ENCODE assay signal across 1 cellular context in the genomic region with DNA sequence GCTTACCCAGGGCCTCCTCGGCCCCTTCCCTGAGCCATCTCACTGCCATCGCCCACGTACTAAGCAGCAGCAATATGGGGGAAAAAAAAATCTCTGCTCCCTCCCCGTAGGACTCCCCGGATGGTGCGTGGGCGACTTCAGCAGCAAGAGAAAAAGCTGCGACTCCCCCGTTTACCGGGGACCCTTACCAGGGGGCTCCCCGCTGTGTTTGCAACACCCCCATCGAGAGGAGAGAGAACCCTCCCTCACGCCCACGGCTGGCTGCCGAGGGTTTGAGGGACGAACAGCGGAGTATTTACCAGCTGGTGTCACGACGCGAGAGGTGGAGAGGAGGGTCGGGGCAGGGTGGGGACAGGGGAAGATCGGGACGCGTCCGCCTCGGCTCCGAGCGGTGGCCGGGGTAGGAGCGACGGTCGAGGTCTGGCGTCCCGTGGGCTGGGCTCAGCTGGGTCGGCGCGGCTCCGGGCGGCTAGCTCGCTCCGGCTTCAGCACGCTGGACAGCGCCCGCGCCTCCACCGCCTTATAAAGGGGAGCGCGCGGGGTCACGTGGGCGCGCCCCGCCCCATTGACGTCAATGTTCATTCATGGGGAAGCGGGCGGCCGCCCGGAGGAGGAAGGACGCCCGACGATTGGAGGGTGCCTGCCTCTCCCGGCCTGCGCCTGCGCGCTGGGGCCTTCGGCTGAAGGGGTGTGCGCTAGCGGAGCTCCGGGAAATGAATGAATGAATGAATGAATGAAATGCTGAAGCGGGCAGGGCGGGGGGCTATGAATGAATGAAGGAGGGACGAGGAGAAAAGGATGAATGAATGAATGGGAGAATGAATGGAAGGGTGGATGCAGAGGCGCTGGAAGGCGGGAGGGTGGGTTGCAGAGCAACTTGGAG.
TF ChIP-seq lines count a peak whose summit lies in the region.

A gene (minus strand): TSS at position 495 of the 883 bp plus-strand sequence. CDS start 726 bp downstream, outside the sequence.

TF ChIP-seq in WTC11, 78 proteins besides CTCF, POLR2A, EP300 and RAD21 (continued from another document and continues in another):
- peak; percentile 95 for TF ChIP-seq CREB1 (CRISPR knock-in tag; IDR thresholded peaks at IDR 0.05)
- peak; percentile 96 for TF ChIP-seq ATF1 (CRISPR knock-in tag; IDR thresholded peaks at IDR 0.05)
- peak; percentile 92 for TF ChIP-seq RELA (CRISPR knock-in tag; IDR thresholded peaks at IDR 0.05; ENCODE audit: borderline replicate concordance)
- no peak for TF ChIP-seq GTF2I (CRISPR knock-in tag; conservative IDR thresholded peaks at IDR 0.05)
- TF ChIP-seq, protein P1, sequence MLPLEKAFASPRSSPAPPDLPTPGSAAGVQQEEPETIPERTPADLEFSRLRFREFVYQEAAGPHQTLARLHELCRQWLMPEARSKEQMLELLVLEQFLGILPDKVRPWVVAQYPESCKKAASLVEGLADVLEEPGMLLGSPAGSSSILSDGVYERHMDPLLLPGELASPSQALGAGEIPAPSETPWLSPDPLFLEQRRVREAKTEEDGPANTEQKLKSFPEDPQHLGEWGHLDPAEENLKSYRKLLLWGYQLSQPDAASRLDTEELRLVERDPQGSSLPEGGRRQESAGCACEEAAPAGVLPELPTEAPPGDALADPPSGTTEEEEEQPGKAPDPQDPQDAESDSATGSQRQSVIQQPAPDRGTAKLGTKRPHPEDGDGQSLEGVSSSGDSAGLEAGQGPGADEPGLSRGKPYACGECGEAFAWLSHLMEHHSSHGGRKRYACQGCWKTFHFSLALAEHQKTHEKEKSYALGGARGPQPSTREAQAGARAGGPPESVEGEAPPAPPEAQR (CRISPR knock-in tag; IDR thresholded peaks at IDR 0.05) = no peak
- no peak for TF ChIP-seq MXD4 (CRISPR knock-in tag; IDR thresholded peaks at IDR 0.05; ENCODE audit: borderline replicate concordance)
- TF ChIP-seq IRF2 (CRISPR knock-in tag; IDR thresholded peaks at IDR 0.05; ENCODE audit: borderline replicate concordance, low read depth) = no peak
- peak; percentile 99 for TF ChIP-seq TEAD1 (CRISPR knock-in tag; IDR thresholded peaks at IDR 0.05)
- TF ChIP-seq, protein P2, sequence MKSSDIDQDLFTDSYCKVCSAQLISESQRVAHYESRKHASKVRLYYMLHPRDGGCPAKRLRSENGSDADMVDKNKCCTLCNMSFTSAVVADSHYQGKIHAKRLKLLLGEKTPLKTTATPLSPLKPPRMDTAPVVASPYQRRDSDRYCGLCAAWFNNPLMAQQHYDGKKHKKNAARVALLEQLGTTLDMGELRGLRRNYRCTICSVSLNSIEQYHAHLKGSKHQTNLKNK (CRISPR knock-in tag; IDR thresholded peaks at IDR 0.05) = no peak
- TF ChIP-seq TP53 (CRISPR knock-in tag; IDR thresholded peaks at IDR 0.05) = peak; percentile 97
- TF ChIP-seq FOXP1 (CRISPR knock-in tag; IDR thresholded peaks at IDR 0.05; ENCODE audit: borderline replicate concordance) = peak; percentile 99
- no peak for TF ChIP-seq NR1H2 (CRISPR knock-in tag; IDR thresholded peaks at IDR 0.05)
- TF ChIP-seq, protein P3, sequence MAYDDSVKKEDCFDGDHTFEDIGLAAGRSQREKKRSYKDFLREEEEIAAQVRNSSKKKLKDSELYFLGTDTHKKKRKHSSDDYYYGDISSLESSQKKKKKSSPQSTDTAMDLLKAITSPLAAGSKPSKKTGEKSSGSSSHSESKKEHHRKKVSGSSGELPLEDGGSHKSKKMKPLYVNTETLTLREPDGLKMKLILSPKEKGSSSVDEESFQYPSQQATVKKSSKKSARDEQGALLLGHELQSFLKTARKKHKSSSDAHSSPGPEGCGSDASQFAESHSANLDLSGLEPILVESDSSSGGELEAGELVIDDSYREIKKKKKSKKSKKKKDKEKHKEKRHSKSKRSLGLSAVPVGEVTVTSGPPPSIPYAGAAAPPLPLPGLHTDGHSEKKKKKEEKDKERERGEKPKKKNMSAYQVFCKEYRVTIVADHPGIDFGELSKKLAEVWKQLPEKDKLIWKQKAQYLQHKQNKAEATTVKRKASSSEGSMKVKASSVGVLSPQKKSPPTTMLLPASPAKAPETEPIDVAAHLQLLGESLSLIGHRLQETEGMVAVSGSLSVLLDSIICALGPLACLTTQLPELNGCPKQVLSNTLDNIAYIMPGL (CRISPR knock-in tag; IDR thresholded peaks at IDR 0.05) = peak; percentile 63; the same call in 1 of the 2 replicates
- TF ChIP-seq, protein P4, sequence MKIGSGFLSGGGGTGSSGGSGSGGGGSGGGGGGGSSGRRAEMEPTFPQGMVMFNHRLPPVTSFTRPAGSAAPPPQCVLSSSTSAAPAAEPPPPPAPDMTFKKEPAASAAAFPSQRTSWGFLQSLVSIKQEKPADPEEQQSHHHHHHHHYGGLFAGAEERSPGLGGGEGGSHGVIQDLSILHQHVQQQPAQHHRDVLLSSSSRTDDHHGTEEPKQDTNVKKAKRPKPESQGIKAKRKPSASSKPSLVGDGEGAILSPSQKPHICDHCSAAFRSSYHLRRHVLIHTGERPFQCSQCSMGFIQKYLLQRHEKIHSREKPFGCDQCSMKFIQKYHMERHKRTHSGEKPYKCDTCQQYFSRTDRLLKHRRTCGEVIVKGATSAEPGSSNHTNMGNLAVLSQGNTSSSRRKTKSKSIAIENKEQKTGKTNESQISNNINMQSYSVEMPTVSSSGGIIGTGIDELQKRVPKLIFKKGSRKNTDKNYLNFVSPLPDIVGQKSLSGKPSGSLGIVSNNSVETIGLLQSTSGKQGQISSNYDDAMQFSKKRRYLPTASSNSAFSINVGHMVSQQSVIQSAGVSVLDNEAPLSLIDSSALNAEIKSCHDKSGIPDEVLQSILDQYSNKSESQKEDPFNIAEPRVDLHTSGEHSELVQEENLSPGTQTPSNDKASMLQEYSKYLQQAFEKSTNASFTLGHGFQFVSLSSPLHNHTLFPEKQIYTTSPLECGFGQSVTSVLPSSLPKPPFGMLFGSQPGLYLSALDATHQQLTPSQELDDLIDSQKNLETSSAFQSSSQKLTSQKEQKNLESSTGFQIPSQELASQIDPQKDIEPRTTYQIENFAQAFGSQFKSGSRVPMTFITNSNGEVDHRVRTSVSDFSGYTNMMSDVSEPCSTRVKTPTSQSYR (CRISPR knock-in tag; IDR thresholded peaks at IDR 0.05) = peak; percentile 95
- TF ChIP-seq, protein P5, sequence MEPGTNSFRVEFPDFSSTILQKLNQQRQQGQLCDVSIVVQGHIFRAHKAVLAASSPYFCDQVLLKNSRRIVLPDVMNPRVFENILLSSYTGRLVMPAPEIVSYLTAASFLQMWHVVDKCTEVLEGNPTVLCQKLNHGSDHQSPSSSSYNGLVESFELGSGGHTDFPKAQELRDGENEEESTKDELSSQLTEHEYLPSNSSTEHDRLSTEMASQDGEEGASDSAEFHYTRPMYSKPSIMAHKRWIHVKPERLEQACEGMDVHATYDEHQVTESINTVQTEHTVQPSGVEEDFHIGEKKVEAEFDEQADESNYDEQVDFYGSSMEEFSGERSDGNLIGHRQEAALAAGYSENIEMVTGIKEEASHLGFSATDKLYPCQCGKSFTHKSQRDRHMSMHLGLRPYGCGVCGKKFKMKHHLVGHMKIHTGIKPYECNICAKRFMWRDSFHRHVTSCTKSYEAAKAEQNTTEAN (CRISPR knock-in tag; IDR thresholded peaks at IDR 0.05) = peak; percentile 97
- TF ChIP-seq ZNF317 (CRISPR knock-in tag; IDR thresholded peaks at IDR 0.05; ENCODE audit: borderline replicate concordance, low read depth) = peak; percentile 69
- TF ChIP-seq, protein P6, sequence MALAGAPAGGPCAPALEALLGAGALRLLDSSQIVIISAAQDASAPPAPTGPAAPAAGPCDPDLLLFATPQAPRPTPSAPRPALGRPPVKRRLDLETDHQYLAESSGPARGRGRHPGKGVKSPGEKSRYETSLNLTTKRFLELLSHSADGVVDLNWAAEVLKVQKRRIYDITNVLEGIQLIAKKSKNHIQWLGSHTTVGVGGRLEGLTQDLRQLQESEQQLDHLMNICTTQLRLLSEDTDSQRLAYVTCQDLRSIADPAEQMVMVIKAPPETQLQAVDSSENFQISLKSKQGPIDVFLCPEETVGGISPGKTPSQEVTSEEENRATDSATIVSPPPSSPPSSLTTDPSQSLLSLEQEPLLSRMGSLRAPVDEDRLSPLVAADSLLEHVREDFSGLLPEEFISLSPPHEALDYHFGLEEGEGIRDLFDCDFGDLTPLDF (CRISPR knock-in tag; IDR thresholded peaks at IDR 0.05) = peak; percentile 89; the same call in 1 of the 2 replicates
- TF ChIP-seq KAT7 (CRISPR knock-in tag; IDR thresholded peaks at IDR 0.05; ENCODE audit: borderline replicate concordance) = peak; percentile 78; the same call in 1 of the 2 replicates
- TF ChIP-seq, protein P7, sequence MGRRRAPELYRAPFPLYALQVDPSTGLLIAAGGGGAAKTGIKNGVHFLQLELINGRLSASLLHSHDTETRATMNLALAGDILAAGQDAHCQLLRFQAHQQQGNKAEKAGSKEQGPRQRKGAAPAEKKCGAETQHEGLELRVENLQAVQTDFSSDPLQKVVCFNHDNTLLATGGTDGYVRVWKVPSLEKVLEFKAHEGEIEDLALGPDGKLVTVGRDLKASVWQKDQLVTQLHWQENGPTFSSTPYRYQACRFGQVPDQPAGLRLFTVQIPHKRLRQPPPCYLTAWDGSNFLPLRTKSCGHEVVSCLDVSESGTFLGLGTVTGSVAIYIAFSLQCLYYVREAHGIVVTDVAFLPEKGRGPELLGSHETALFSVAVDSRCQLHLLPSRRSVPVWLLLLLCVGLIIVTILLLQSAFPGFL (CRISPR knock-in tag; IDR thresholded peaks at IDR 0.05; ENCODE audit: borderline replicate concordance) = peak; percentile 93
- TF ChIP-seq CREM (CRISPR knock-in tag; IDR thresholded peaks at IDR 0.05) = peak; percentile 93
- TF ChIP-seq, protein P8, sequence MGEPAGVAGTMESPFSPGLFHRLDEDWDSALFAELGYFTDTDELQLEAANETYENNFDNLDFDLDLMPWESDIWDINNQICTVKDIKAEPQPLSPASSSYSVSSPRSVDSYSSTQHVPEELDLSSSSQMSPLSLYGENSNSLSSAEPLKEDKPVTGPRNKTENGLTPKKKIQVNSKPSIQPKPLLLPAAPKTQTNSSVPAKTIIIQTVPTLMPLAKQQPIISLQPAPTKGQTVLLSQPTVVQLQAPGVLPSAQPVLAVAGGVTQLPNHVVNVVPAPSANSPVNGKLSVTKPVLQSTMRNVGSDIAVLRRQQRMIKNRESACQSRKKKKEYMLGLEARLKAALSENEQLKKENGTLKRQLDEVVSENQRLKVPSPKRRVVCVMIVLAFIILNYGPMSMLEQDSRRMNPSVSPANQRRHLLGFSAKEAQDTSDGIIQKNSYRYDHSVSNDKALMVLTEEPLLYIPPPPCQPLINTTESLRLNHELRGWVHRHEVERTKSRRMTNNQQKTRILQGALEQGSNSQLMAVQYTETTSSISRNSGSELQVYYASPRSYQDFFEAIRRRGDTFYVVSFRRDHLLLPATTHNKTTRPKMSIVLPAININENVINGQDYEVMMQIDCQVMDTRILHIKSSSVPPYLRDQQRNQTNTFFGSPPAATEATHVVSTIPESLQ (CRISPR knock-in tag; IDR thresholded peaks at IDR 0.05) = peak; percentile 39; the same call in 1 of the 2 replicates
- TF ChIP-seq, protein P9, sequence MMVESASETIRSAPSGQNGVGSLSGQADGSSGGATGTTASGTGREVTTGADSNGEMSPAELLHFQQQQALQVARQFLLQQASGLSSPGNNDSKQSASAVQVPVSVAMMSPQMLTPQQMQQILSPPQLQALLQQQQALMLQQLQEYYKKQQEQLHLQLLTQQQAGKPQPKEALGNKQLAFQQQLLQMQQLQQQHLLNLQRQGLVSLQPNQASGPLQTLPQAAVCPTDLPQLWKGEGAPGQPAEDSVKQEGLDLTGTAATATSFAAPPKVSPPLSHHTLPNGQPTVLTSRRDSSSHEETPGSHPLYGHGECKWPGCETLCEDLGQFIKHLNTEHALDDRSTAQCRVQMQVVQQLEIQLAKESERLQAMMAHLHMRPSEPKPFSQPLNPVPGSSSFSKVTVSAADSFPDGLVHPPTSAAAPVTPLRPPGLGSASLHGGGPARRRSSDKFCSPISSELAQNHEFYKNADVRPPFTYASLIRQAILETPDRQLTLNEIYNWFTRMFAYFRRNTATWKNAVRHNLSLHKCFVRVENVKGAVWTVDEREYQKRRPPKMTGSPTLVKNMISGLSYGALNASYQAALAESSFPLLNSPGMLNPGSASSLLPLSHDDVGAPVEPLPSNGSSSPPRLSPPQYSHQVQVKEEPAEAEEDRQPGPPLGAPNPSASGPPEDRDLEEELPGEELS (CRISPR knock-in tag; IDR thresholded peaks at IDR 0.05) = peak; percentile 99
- TF ChIP-seq, protein P10, sequence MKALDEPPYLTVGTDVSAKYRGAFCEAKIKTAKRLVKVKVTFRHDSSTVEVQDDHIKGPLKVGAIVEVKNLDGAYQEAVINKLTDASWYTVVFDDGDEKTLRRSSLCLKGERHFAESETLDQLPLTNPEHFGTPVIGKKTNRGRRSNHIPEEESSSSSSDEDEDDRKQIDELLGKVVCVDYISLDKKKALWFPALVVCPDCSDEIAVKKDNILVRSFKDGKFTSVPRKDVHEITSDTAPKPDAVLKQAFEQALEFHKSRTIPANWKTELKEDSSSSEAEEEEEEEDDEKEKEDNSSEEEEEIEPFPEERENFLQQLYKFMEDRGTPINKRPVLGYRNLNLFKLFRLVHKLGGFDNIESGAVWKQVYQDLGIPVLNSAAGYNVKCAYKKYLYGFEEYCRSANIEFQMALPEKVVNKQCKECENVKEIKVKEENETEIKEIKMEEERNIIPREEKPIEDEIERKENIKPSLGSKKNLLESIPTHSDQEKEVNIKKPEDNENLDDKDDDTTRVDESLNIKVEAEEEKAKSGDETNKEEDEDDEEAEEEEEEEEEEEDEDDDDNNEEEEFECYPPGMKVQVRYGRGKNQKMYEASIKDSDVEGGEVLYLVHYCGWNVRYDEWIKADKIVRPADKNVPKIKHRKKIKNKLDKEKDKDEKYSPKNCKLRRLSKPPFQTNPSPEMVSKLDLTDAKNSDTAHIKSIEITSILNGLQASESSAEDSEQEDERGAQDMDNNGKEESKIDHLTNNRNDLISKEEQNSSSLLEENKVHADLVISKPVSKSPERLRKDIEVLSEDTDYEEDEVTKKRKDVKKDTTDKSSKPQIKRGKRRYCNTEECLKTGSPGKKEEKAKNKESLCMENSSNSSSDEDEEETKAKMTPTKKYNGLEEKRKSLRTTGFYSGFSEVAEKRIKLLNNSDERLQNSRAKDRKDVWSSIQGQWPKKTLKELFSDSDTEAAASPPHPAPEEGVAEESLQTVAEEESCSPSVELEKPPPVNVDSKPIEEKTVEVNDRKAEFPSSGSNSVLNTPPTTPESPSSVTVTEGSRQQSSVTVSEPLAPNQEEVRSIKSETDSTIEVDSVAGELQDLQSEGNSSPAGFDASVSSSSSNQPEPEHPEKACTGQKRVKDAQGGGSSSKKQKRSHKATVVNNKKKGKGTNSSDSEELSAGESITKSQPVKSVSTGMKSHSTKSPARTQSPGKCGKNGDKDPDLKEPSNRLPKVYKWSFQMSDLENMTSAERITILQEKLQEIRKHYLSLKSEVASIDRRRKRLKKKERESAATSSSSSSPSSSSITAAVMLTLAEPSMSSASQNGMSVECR (CRISPR knock-in tag; IDR thresholded peaks at IDR 0.05; ENCODE audit: borderline replicate concordance) = peak; percentile 98
- peak; percentile 92 for TF ChIP-seq CBFB (CRISPR knock-in tag; IDR thresholded peaks at IDR 0.05; ENCODE audit: low read depth)
- peak; percentile 83; the same call in 1 of the 2 replicates for TF ChIP-seq SMAD4 (CRISPR knock-in tag; IDR thresholded peaks at IDR 0.05)
- TF ChIP-seq, protein P11, sequence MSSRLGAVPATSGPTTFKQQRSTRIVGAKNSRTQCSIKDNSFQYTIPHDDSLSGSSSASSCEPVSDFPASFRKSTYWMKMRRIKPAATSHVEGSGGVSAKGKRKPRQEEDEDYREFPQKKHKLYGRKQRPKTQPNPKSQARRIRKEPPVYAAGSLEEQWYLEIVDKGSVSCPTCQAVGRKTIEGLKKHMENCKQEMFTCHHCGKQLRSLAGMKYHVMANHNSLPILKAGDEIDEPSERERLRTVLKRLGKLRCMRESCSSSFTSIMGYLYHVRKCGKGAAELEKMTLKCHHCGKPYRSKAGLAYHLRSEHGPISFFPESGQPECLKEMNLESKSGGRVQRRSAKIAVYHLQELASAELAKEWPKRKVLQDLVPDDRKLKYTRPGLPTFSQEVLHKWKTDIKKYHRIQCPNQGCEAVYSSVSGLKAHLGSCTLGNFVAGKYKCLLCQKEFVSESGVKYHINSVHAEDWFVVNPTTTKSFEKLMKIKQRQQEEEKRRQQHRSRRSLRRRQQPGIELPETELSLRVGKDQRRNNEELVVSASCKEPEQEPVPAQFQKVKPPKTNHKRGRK (CRISPR knock-in tag; IDR thresholded peaks at IDR 0.05; ENCODE audit: borderline replicate concordance) = no peak; the same call in 1 of the 2 replicates
- TF ChIP-seq RORB (CRISPR knock-in tag; IDR thresholded peaks at IDR 0.05) = no peak
- TF ChIP-seq ZNF232 (CRISPR knock-in tag; IDR thresholded peaks at IDR 0.05) = peak; percentile 98
- TF ChIP-seq TCF7 (CRISPR knock-in tag; IDR thresholded peaks at IDR 0.05; ENCODE audit: low read depth) = peak; percentile 95
